In the genomic region with DNA sequence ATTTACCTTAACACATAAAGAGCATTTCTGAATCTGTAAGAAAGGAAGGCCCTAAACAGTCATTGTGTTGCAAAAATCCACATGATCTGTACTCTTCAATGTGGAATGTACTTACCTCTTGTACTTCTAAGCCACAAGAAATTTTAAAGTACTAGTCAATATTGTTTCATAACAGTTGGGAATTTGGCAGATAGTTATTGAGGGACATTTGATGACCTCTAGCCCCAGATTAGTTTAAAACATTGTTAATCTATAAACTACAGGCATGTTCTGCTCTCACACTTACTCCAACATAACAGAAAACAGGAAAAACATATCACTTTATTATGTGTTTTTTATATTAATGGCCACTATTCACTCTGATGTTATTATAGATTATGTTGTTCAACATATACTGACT, we compare ENCODE assay signal across 34 cellular contexts.
"Had no signal": no experiment of that assay in that cellular context is flagged by ENCODE, and none has a peak within 500 bp of the region (broad histone marks: within the 10 kb centered on the region; RNA-seq: fewer than 3 reads in every experiment).

No MANE protein-coding gene starts in this region.

- FAIRE-seq: astrocyte, TTC549 had no signal

- DNase-seq: activated B cell treated with CpG ODN at 0.5 μM for 24 hours; activated CD4-positive, alpha-beta memory T cell treated with anti-CD3 and anti-CD28 coated beads for 36 hours; activated CD4-positive, alpha-beta T cell treated with anti-CD3 and anti-CD28 coated beads for 4 hours; activated CD4-positive, alpha-beta T cell treated with anti-CD3 and anti-CD28 coated beads, Interleukin-2, amount 10 ng/mL, durations not matched to agents 24 days and 14 days; activated CD4-positive, alpha-beta T cell treated with anti-CD3 and anti-CD28 coated beads, Interleukin-2, amount 50 U/mL, for 1 hour; activated CD4-positive, alpha-beta T cell treated with anti-CD3 and anti-CD28 coated beads, Interleukin-2, amount 50 U/mL, for 4 hours; activated CD4-positive, CD25-positive, alpha-beta regulatory T cell treated with anti-CD3 and anti-CD28 coated beads, Interleukin-2, amount 50 U/mL, for 72 hours; activated CD8-positive, alpha-beta memory T cell treated with anti-CD3 and anti-CD28 coated beads, Interleukin-2, amount 50 U/mL, for 4 hours; activated CD8-positive, alpha-beta T cell treated with anti-CD3 and anti-CD28 coated beads for 36 hours; activated effector memory CD4-positive, alpha-beta T cell treated with anti-CD3 and anti-CD28 coated beads, Interleukin-2, amount 50 U/mL, for 16 hours; activated gamma-delta T cell treated with Interleukin-2 at 50 U/mL for 16 hours; activated naive CD4-positive, alpha-beta T cell; activated naive CD4-positive, alpha-beta T cell treated with anti-CD3 and anti-CD28 coated beads for 36 hours; activated naive CD4-positive, alpha-beta T cell treated with anti-CD3 and anti-CD28 coated beads, Interleukin-2, amount 50 U/mL, for 16 hours; activated naive CD8-positive, alpha-beta T cell treated with anti-CD3 and anti-CD28 coated beads for 36 hours; activated T-cell treated with anti-CD3 and anti-CD28 coated beads for 4 hours; activated T-cell treated with anti-CD3 and anti-CD28 coated beads, Interleukin-2, amount 50 U/mL, for 1 hour; activated T-cell treated with anti-CD3 and anti-CD28 coated beads, Interleukin-2, amount 50 U/mL, for 4 hours; activated T-cell treated with anti-CD3 and anti-CD28 coated beads, Interleukin-2, amount 50 U/mL, for 72 hours; adrenal gland; amniotic stem cell; aorta; body of pancreas; brain microvascular endothelial cell; central memory CD4-positive, alpha-beta T cell; T-helper 1 cell; T-helper 2 cell; T-helper 9 cell had no signal

- H3K4me3 ChIP-seq: adrenal gland, body of pancreas, breast epithelium had no signal

- ATAC-seq: activated CD8-positive, alpha-beta T cell treated with anti-CD3 and anti-CD28 coated beads for 36 hours; activated naive CD4-positive, alpha-beta T cell treated with anti-CD3 and anti-CD28 coated beads, Interleukin-2, amount 50 U/mL, for 72 hours; activated T-cell treated with anti-CD3 and anti-CD28 coated beads, Interleukin-2, amount 50 U/mL, for 4 hours; activated T-cell treated with anti-CD3 and anti-CD28 coated beads, Interleukin-2, amount 50 U/mL, for 72 hours; activated T-helper 17 cell treated with anti-CD3 and anti-CD28 coated beads, Interleukin-2, amount 50 U/mL, for 72 hours; body of pancreas had no signal

- H3K36me3 ChIP-seq: adrenal gland, brain microvascular endothelial cell, breast epithelium had no signal

- H3K9me3 ChIP-seq: adrenal gland, body of pancreas, breast epithelium had no signal

- H3K27ac ChIP-seq: adrenal gland, body of pancreas, brain microvascular endothelial cell, breast epithelium, VCaP had no signal

- H3K27me3 ChIP-seq: adrenal gland, body of pancreas, brain microvascular endothelial cell, breast epithelium had no signal

- H3K4me1 ChIP-seq: adrenal gland, body of pancreas, breast epithelium had no signal
